Comparison of ENCODE assay signal across 11 cellular contexts in the genomic region with DNA sequence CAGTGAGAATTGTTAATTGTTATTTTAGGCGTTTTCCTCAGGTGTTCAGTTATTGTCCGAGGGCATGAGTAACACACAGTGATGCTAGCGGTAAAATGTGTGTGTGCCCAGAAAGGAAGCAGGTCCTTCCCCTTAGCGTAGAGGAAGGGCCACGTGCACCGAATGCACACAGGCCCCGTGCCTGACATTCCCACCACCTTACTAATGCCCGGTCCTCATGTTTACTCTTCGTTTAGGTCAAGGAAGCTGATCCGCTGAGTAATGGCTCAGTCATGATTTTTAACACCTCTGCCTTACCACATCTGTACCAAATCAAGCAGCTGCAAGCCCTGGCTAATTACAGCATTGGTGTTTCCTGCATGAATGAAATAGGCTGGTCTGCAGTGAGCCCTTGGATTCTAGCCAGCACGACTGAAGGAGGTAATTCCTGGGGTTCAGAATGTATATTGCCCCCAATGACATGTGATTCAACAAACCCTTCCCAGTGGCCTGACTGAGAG.
A peak's percentile ranks its signal among the peaks of the same experiment; 100 is the strongest.
DNase-seq lines count a peak whose midpoint lies in the region; ATAC-seq and TF ChIP-seq lines count a peak whose summit lies in the region.
"Had no signal": no experiment of that assay in that cellular context is flagged by ENCODE, and none has a peak within 500 bp of the region (broad histone marks: within the 10 kb centered on the region; RNA-seq: fewer than 3 reads in every experiment).

No MANE protein-coding gene starts in this region.

- no peaks in the 10 kb centered on the region for H3K9me2 ChIP-seq in hepatocyte (replicated peaks; ENCODE audit: insufficient read depth)

- no peak overlapping the region for H3K4me2 ChIP-seq in hepatocyte

- H4K20me1 ChIP-seq in hepatocyte (ENCODE audit: insufficient read depth, poor library complexity, severe bottlenecking), result no peaks in the 10 kb centered on the region

- peaks cover 0 to 5% of the 10 kb centered on the region in 2 donors for H3K9me3 ChIP-seq in breast epithelium
- peaks cover 13% of the 10 kb centered on the region for H3K9me3 ChIP-seq in adipocyte (ENCODE audit: control insufficient read depth, low read length)
- no peaks in the 10 kb centered on the region for H3K9me3 ChIP-seq in hepatocyte (ENCODE audit: low read depth)
- peaks cover 16% of the 10 kb centered on the region for H3K9me3 ChIP-seq in CD4-positive, alpha-beta T cell (ENCODE audit: control insufficient read depth, low read length)

- intact Hi-C loops in MCF 10A (cut with micrococcal nuclease), result loop anchor here (2.0 kb wide), 1 partner anchor 44 kb away; no protein-coding TSS in a partner anchor
- intact Hi-C loops in breast epithelium (cut with DNase I; ENCODE audit: low total_unique reads), result no loop called here
- intact Hi-C loops in CD4-positive, alpha-beta T cell (cut with DNase I, micrococcal nuclease), result no loop called here

- H3K27ac ChIP-seq in breast epithelium (no peak overlapping the region), hepatocyte (peak overlapping the region; percentile 38)
- H3K27ac ChIP-seq in CD4-positive, alpha-beta T cell (ENCODE audit: low read depth, low read length), result no peak overlapping the region

- DNase-seq in MCF 10A (ENCODE audit: unreplicated experiment) (peak; percentile 97), breast epithelium (ENCODE audit: low spot score in 2 of 2) (no peak), adipocyte (ENCODE audit: low read depth) (peak; percentile 69), hepatocyte (ENCODE audit: low spot score) (peak; percentile 59), hypothalamus (lab: John Stamatoyannopoulos, UW) (no peak), foreskin melanocyte (no peak)
- no peak for DNase-seq in activated naive CD8-positive, alpha-beta T cell treated with anti-CD3 and anti-CD28 coated beads, Interleukin-2, amount 50 U/mL, for 24 hours
- no peak for DNase-seq in CD4-positive, alpha-beta T cell
- DNase-seq: AML-193, T-helper 2 cell had no signal

- H3K4me3 ChIP-seq in breast epithelium, result no peak overlapping the region
- no peak overlapping the region for H3K4me3 ChIP-seq in adipocyte (ENCODE audit: low read length)
- H3K4me3 ChIP-seq in hepatocyte, result no peak overlapping the region

- H3K27ac Mint-ChIP-seq in MCF 10A (ENCODE audit: low read depth, unreplicated experiment), result peak overlapping the region; percentile 24
- no peak overlapping the region for H3K27ac Mint-ChIP-seq in activated naive CD8-positive, alpha-beta T cell treated with anti-CD3 and anti-CD28 coated beads, Interleukin-2, amount 50 U/mL, for 24 hours
- no peak overlapping the region for H3K27ac Mint-ChIP-seq in CD4-positive, alpha-beta T cell
- H3K27ac Mint-ChIP-seq: activated T-helper 17 cell treated with anti-CD3 and anti-CD28 coated beads, Interleukin-2, amount 50 U/mL, for 72 hours had no signal

- no peaks in the 10 kb centered on the region for H3K4me1 ChIP-seq in breast epithelium
- peaks cover 8% of the 10 kb centered on the region for H3K4me1 ChIP-seq in adipocyte (ENCODE audit: control insufficient read depth, insufficient read depth, low read length)
- H3K4me1 ChIP-seq in hepatocyte (ENCODE audit: insufficient read depth), result no peaks in the 10 kb centered on the region

- peak overlapping the region; percentile 7 for H3K4me3 Mint-ChIP-seq in MCF 10A (ENCODE audit: unreplicated experiment)
- H3K4me3 Mint-ChIP-seq in activated naive CD8-positive, alpha-beta T cell treated with anti-CD3 and anti-CD28 coated beads, Interleukin-2, amount 50 U/mL, for 24 hours, result no peak overlapping the region
- H3K4me3 Mint-ChIP-seq in CD4-positive, alpha-beta T cell, result no peak overlapping the region
- H3K4me3 Mint-ChIP-seq: activated T-helper 17 cell treated with anti-CD3 and anti-CD28 coated beads, Interleukin-2, amount 50 U/mL, for 72 hours had no signal

- H3K9ac ChIP-seq in adipocyte (ENCODE audit: low read length), result no peak overlapping the region

- no peaks in the 10 kb centered on the region for H3K36me3 ChIP-seq in breast epithelium
- H3K36me3 ChIP-seq in adipocyte (ENCODE audit: control insufficient read depth, insufficient read depth, low read length, severe bottlenecking), result no peaks in the 10 kb centered on the region
- H3K36me3 ChIP-seq in hepatocyte (replicated peaks; ENCODE audit: insufficient read depth, low read depth), result no peaks in the 10 kb centered on the region

- peaks cover 15% of the 10 kb centered on the region for H3K9me3 Mint-ChIP-seq in MCF 10A (ENCODE audit: unreplicated experiment)
- H3K9me3 Mint-ChIP-seq in activated naive CD8-positive, alpha-beta T cell treated with anti-CD3 and anti-CD28 coated beads, Interleukin-2, amount 50 U/mL, for 24 hours, result peaks cover 20% of the 10 kb centered on the region
- peaks cover 7% of the 10 kb centered on the region for H3K9me3 Mint-ChIP-seq in CD4-positive, alpha-beta T cell

- no peaks in the 10 kb centered on the region for H3K36me3 Mint-ChIP-seq in MCF 10A (ENCODE audit: insufficient read depth, unreplicated experiment)
- H3K36me3 Mint-ChIP-seq in activated naive CD8-positive, alpha-beta T cell treated with anti-CD3 and anti-CD28 coated beads, Interleukin-2, amount 50 U/mL, for 24 hours (ENCODE audit: low read depth), result peaks cover 7% of the 10 kb centered on the region
- H3K36me3 Mint-ChIP-seq in CD4-positive, alpha-beta T cell (ENCODE audit: low read depth), result peaks cover 15% of the 10 kb centered on the region

- no peak for ATAC-seq in activated naive CD8-positive, alpha-beta T cell treated with anti-CD3 and anti-CD28 coated beads, Interleukin-2, amount 50 U/mL, for 24 hours
- no peak for ATAC-seq in CD4-positive, alpha-beta T cell (ENCODE audit: poor library complexity)
- ATAC-seq: activated T-helper 17 cell treated with anti-CD3 and anti-CD28 coated beads, Interleukin-2, amount 50 U/mL, for 72 hours had no signal

- BruUV-seq in MCF 10A (replicated peaks; lab: Mats Ljungman, UMichigan), result no TSS peak

- POLR2A ChIA-PET in MCF 10A (lab: Yijun Ruan, JAX), result interaction anchor here (0.7 to 1.1 kb wide), 3 partner anchors 12 to 69 kb away, joined by 3 read pairs; no protein-coding TSS in a partner anchor
- POLR2A ChIA-PET in CD4-positive, alpha-beta T cell (lab: Charles Lee), result interaction anchor here (0.7 kb wide), 1 partner anchor 729 kb away, joined by 4 read pairs; no protein-coding TSS in a partner anchor

- H3K27me3 ChIP-seq in breast epithelium (no peaks in the 10 kb centered on the region), adipocyte (replicated peaks; ENCODE audit: control insufficient read depth, insufficient read depth, low read length) (no peaks in the 10 kb centered on the region), hepatocyte (no peaks in the 10 kb centered on the region)
- no peaks in the 10 kb centered on the region for H3K27me3 ChIP-seq in CD4-positive, alpha-beta T cell (ENCODE audit: control insufficient read depth, insufficient read depth, low read length)

- peaks cover 17% of the 10 kb centered on the region for H3K27me3 Mint-ChIP-seq in MCF 10A (ENCODE audit: insufficient read depth, unreplicated experiment)
- H3K27me3 Mint-ChIP-seq in activated naive CD8-positive, alpha-beta T cell treated with anti-CD3 and anti-CD28 coated beads, Interleukin-2, amount 50 U/mL, for 24 hours, result peaks cover 8% of the 10 kb centered on the region
- no peaks in the 10 kb centered on the region for H3K27me3 Mint-ChIP-seq in CD4-positive, alpha-beta T cell

- TF ChIP-seq POLR2A in breast epithelium (IDR thresholded peaks at IDR 0.05), result no peak

- peaks cover 17% of the 10 kb centered on the region for H3K4me1 Mint-ChIP-seq in MCF 10A (ENCODE audit: insufficient read depth, unreplicated experiment)
- peaks cover 3% of the 10 kb centered on the region for H3K4me1 Mint-ChIP-seq in activated naive CD8-positive, alpha-beta T cell treated with anti-CD3 and anti-CD28 coated beads, Interleukin-2, amount 50 U/mL, for 24 hours
- H3K4me1 Mint-ChIP-seq in CD4-positive, alpha-beta T cell (ENCODE audit: low read depth), result no peaks in the 10 kb centered on the region

- TF ChIP-seq CTCF in MCF 10A (IDR thresholded peaks at IDR 0.05; ENCODE audit: unreplicated experiment) (no peak), breast epithelium (IDR thresholded peaks at IDR 0.05) (no peak), hepatocyte (IDR thresholded peaks at IDR 0.05; ENCODE audit: poor library complexity) (no peak)
- no peak for TF ChIP-seq CTCF in CD4-positive, alpha-beta T cell (IDR thresholded peaks at IDR 0.05)

- CTCF ChIA-PET in MCF 10A (lab: Yijun Ruan, JAX), result no interaction called here
- CTCF ChIA-PET in CD4-positive, alpha-beta T cell (lab: Charles Lee), result no interaction called here

- H2AFZ ChIP-seq in hepatocyte, result no peak overlapping the region

- WGBS in hepatocyte (ENCODE audit: low lambda C conversion rate, missing lambda C conversion rate), result 64% methylated on average over 11 of the region's 11 CpGs

- H3K79me2 ChIP-seq in hepatocyte, result peaks cover 2% of the 10 kb centered on the region

Comparison
In these comparisons a context has a peak if more than half of its experiments do, and no peak if none do; other contexts are left out.
1. DNase-seq: peak in MCF 10A (single experiment), adipocyte (single experiment) and hepatocyte (single experiment); none in breast epithelium (0 of 2), hypothalamus (0 of 51), activated naive CD8-positive, alpha-beta T cell treated with anti-CD3 and anti-CD28 coated beads, Interleukin-2, amount 50 U/mL, for 24 hours (single experiment), CD4-positive, alpha-beta T cell (0 of 10) and foreskin melanocyte (single experiment).